ENCODE assay signal across 29 cellular contexts in genomic region chr7:45182856-45183710, GRCh38. TPM values are rescaled to one million over a fixed set of nuclear protein-coding genes. Genes with fewer than 3 reads are reported as not detected.
DNase-seq lines count a peak whose midpoint lies in the region; ATAC-seq and TF ChIP-seq lines count a peak whose summit lies in the region.
"Had no signal": no experiment of that assay in that cellular context is flagged by ENCODE, and none has a peak within 500 bp of the region (broad histone marks: within the 10 kb centered on the region; RNA-seq: fewer than 3 reads in every experiment).

No MANE protein-coding gene starts in this region.

- no peaks in the 10 kb centered on the region for H3K27me3 ChIP-seq in thyroid gland

- TF ChIP-seq POLR2A in thyroid gland (IDR thresholded peaks at IDR 0.05) = no peak

- no peaks in the 10 kb centered on the region for H3K36me3 Mint-ChIP-seq in activated naive CD4-positive, alpha-beta T cell treated with anti-CD3 and anti-CD28 coated beads for 36 hours (ENCODE audit: low read depth)
- H3K36me3 Mint-ChIP-seq in activated CD8-positive, alpha-beta memory T cell treated with anti-CD3 and anti-CD28 coated beads, Interleukin-2, amount 10 ng/mL, durations not matched to agents 7 days and 5 days = no peaks in the 10 kb centered on the region
- H3K36me3 Mint-ChIP-seq in type B pancreatic cell = no peaks in the 10 kb centered on the region
- H3K36me3 Mint-ChIP-seq: CD8-positive, alpha-beta memory T cell had no signal

- intact Hi-C loops in activated naive CD4-positive, alpha-beta T cell treated with anti-CD3 and anti-CD28 coated beads for 36 hours (cut with micrococcal nuclease) = no loop called here
- intact Hi-C loops in thyroid gland (cut with DNase I) = no loop called here

- no peak overlapping the region for H3K27ac ChIP-seq in thyroid gland
- H3K27ac ChIP-seq: dorsolateral prefrontal cortex, tibial artery had no signal

- no peaks in the 10 kb centered on the region for H3K27me3 Mint-ChIP-seq in activated naive CD4-positive, alpha-beta T cell treated with anti-CD3 and anti-CD28 coated beads for 36 hours (ENCODE audit: low read depth)
- H3K27me3 Mint-ChIP-seq in activated CD8-positive, alpha-beta memory T cell treated with anti-CD3 and anti-CD28 coated beads, Interleukin-2, amount 10 ng/mL, durations not matched to agents 7 days and 5 days = peaks cover 12% of the 10 kb centered on the region
- H3K27me3 Mint-ChIP-seq in type B pancreatic cell = peaks cover 17% of the 10 kb centered on the region

- no peak overlapping the region for H3K4me3 ChIP-seq in thyroid gland (replicated peaks in 1 of 3)
- H3K4me3 ChIP-seq: dorsolateral prefrontal cortex, tibial artery had no signal

- TF ChIP-seq CTCF in type B pancreatic cell (conservative IDR thresholded peaks at IDR 0.05) = no peak
- TF ChIP-seq CTCF in thyroid gland (IDR thresholded peaks at IDR 0.05) = no peak

- CTCF ChIA-PET in activated naive CD4-positive, alpha-beta T cell treated with anti-CD3 and anti-CD28 coated beads for 36 hours (lab: Charles Lee) = no interaction called here
- CTCF ChIA-PET in activated CD8-positive, alpha-beta memory T cell treated with anti-CD3 and anti-CD28 coated beads, Interleukin-2, amount 10 ng/mL, durations not matched to agents 7 days and 5 days (lab: Charles Lee) = no interaction called here

- no peaks in the 10 kb centered on the region for H3K4me1 ChIP-seq in thyroid gland
- H3K4me1 ChIP-seq: tibial artery had no signal

- WGBS in thyroid gland, 2 donors = 89 to 90% methylated on average over 8 to 19 of the region's 21 CpGs

- H3K9me3 Mint-ChIP-seq in activated naive CD4-positive, alpha-beta T cell treated with anti-CD3 and anti-CD28 coated beads for 36 hours = no peaks in the 10 kb centered on the region
- no peaks in the 10 kb centered on the region for H3K9me3 Mint-ChIP-seq in activated CD8-positive, alpha-beta memory T cell treated with anti-CD3 and anti-CD28 coated beads, Interleukin-2, amount 10 ng/mL, durations not matched to agents 7 days and 5 days (ENCODE audit: low read depth)
- no peaks in the 10 kb centered on the region for H3K9me3 Mint-ChIP-seq in type B pancreatic cell
- H3K9me3 Mint-ChIP-seq: activated T-helper 1 cell treated with anti-CD3 and anti-CD28 coated beads, Interleukin-12 subunit alpha, Interleukin-12 subunit beta, Interleukin-2, Interleukin-4 antibody, amounts not matched to agents 30 ng/mL and 10 ng/mL and 1 ng/mL, durations not matched to agents 14 hours and 24 hours and 36 hours; CD8-positive, alpha-beta memory T cell; neural crest cell; stimulated activated naive CD8-positive, alpha-beta T cell treated with anti-CD3 and anti-CD28 coated beads, Interleukin-15, Interleukin-2, amounts not matched to agents 100 ng/mL and 50 ng/mL, for 24 hours had no signal

- H3K9me3 ChIP-seq in thyroid gland = no peaks in the 10 kb centered on the region
- H3K9me3 ChIP-seq: tibial artery had no signal

- H3K4me1 Mint-ChIP-seq in activated naive CD4-positive, alpha-beta T cell treated with anti-CD3 and anti-CD28 coated beads for 36 hours (ENCODE audit: low read depth) = no peaks in the 10 kb centered on the region
- H3K4me1 Mint-ChIP-seq in activated CD8-positive, alpha-beta memory T cell treated with anti-CD3 and anti-CD28 coated beads, Interleukin-2, amount 10 ng/mL, durations not matched to agents 7 days and 5 days = no peaks in the 10 kb centered on the region
- no peaks in the 10 kb centered on the region for H3K4me1 Mint-ChIP-seq in type B pancreatic cell (ENCODE audit: unreplicated experiment)
- H3K4me1 Mint-ChIP-seq: B cell; CD8-positive, alpha-beta memory T cell; neural crest cell had no signal

- H3K27ac Mint-ChIP-seq in activated naive CD4-positive, alpha-beta T cell treated with anti-CD3 and anti-CD28 coated beads for 36 hours = no peak overlapping the region
- H3K27ac Mint-ChIP-seq in activated CD8-positive, alpha-beta memory T cell treated with anti-CD3 and anti-CD28 coated beads, Interleukin-2, amount 10 ng/mL, durations not matched to agents 7 days and 5 days = no peak overlapping the region
- H3K27ac Mint-ChIP-seq in type B pancreatic cell = no peak overlapping the region
- H3K27ac Mint-ChIP-seq: activated T-helper 1 cell treated with anti-CD3 and anti-CD28 coated beads, Interleukin-12 subunit alpha, Interleukin-12 subunit beta, Interleukin-2, Interleukin-4 antibody, amounts not matched to agents 30 ng/mL and 10 ng/mL and 1 ng/mL, durations not matched to agents 14 hours and 24 hours and 36 hours; B cell; CD8-positive, alpha-beta memory T cell; progenitor cell of endocrine pancreas; stimulated activated naive CD8-positive, alpha-beta T cell treated with anti-CD3 and anti-CD28 coated beads, Interleukin-15, Interleukin-2, amounts not matched to agents 100 ng/mL and 50 ng/mL, for 24 hours had no signal

- no peaks in the 10 kb centered on the region for H3K36me3 ChIP-seq in thyroid gland
- H3K36me3 ChIP-seq: tibial artery had no signal

- ATAC-seq in activated CD8-positive, alpha-beta memory T cell treated with anti-CD3 and anti-CD28 coated beads, Interleukin-2, amount 10 ng/mL, durations not matched to agents 7 days and 5 days = no peak
- ATAC-seq in HG03139 (IDR thresholded peaks at IDR 0.05; ENCODE audit: unreplicated experiment) = no peak
- ATAC-seq in HG03432 (IDR thresholded peaks at IDR 0.05; ENCODE audit: unreplicated experiment) = no peak
- ATAC-seq: PC-3 had no signal

- peak; percentile 0 for DNase-seq in activated naive CD4-positive, alpha-beta T cell treated with anti-CD3 and anti-CD28 coated beads for 36 hours
- DNase-seq in activated naive CD4-positive, alpha-beta T cell (lab: John Stamatoyannopoulos, UW) = no peak
- peak; percentile 12 for DNase-seq in activated CD8-positive, alpha-beta memory T cell treated with anti-CD3 and anti-CD28 coated beads, Interleukin-2, amount 10 ng/mL, durations not matched to agents 7 days and 5 days
- DNase-seq in mesenteric fat pad (ENCODE audit: low spot score) (peak; percentile 71), type B pancreatic cell (ENCODE audit: extremely low spot score, unreplicated experiment) (peak; percentile 56), thyroid gland (no peak)
- DNase-seq: activated CD4-positive, alpha-beta T cell treated with anti-CD3 and anti-CD28 coated beads for 4 hours; CD8-positive, alpha-beta memory T cell; cerebellar nuclear complex; NCI-H1105; NCI-H187 treated with DMSO at 0.1 percent for 48 hours; NCI-H2171 treated with DMSO at 0.1 percent for 48 hours; NCI-H524; NK-92 treated with Interleukin-12 subunit alpha and Interleukin-12 subunit beta, amount 100 ng/mL, for 24 hours; PC-3; Right ventricle myocardium superior; T-helper 2 cell had no signal

- H3K4me3 Mint-ChIP-seq in activated naive CD4-positive, alpha-beta T cell treated with anti-CD3 and anti-CD28 coated beads for 36 hours = no peak overlapping the region
- H3K4me3 Mint-ChIP-seq in activated CD8-positive, alpha-beta memory T cell treated with anti-CD3 and anti-CD28 coated beads, Interleukin-2, amount 10 ng/mL, durations not matched to agents 7 days and 5 days = no peak overlapping the region
- H3K4me3 Mint-ChIP-seq in type B pancreatic cell = no peak overlapping the region
- H3K4me3 Mint-ChIP-seq: activated T-helper 1 cell treated with anti-CD3 and anti-CD28 coated beads, Interleukin-12 subunit alpha, Interleukin-12 subunit beta, Interleukin-2, Interleukin-4 antibody, amounts not matched to agents 30 ng/mL and 10 ng/mL and 1 ng/mL, durations not matched to agents 14 hours and 24 hours and 36 hours; B cell; CD8-positive, alpha-beta memory T cell; neural crest cell; stimulated activated naive CD8-positive, alpha-beta T cell treated with anti-CD3 and anti-CD28 coated beads, Interleukin-15, Interleukin-2, amounts not matched to agents 100 ng/mL and 50 ng/mL, for 24 hours had no signal

RNA-seq across cellular contexts. Expression of gene RAMP3, which starts 25.5 kb away (rescaled TPM):
- not detected for total RNA-seq in activated naive CD4-positive, alpha-beta T cell treated with anti-CD3 and anti-CD28 coated beads for 36 hours
- not detected for total RNA-seq in activated CD8-positive, alpha-beta memory T cell treated with anti-CD3 and anti-CD28 coated beads, Interleukin-2, amount 10 ng/mL, durations not matched to agents 7 days and 5 days
- total RNA-seq in mesenteric fat pad (49.2 TPM), type B pancreatic cell (ENCODE audit: low replicate concordance) (0.48 and 0.70 TPM in 2 replicates), thyroid gland (100 to 1,000 TPM in 1 of 4 donors, 10 to 100 TPM in 3; 40.1 to 145 (median 73.1) TPM)
- total RNA-seq: A673; activated T-helper 1 cell treated with anti-CD3 and anti-CD28 coated beads, Interleukin-12 subunit alpha, Interleukin-12 subunit beta, Interleukin-2, Interleukin-4 antibody, amounts not matched to agents 30 ng/mL and 10 ng/mL and 1 ng/mL, durations not matched to agents 14 hours and 24 hours and 36 hours; B cell; CD8-positive, alpha-beta memory T cell; H4; HT-29; neural crest cell; PC-3; progenitor cell of endocrine pancreas had no signal

Comparison
In these comparisons a context has a peak if more than half of its experiments do, and no peak if none do; other contexts are left out.
1. DNase-seq: peak in activated naive CD4-positive, alpha-beta T cell treated with anti-CD3 and anti-CD28 coated beads for 36 hours (single experiment), activated CD8-positive, alpha-beta memory T cell treated with anti-CD3 and anti-CD28 coated beads, Interleukin-2, amount 10 ng/mL, durations not matched to agents 7 days and 5 days (single experiment), mesenteric fat pad (single experiment) and type B pancreatic cell (single experiment); none in activated naive CD4-positive, alpha-beta T cell (0 of 4) and thyroid gland (0 of 2).
2. RNA of gene RAMP3, which starts 25.5 kb away (total RNA-seq): 40.1 to 145 TPM in thyroid gland and 49.2 TPM in mesenteric fat pad (single experiment); 0.48 to 0.70 TPM in type B pancreatic cell, not detected in activated CD8-positive, alpha-beta memory T cell treated with anti-CD3 and anti-CD28 coated beads, Interleukin-2, amount 10 ng/mL, durations not matched to agents 7 days and 5 days and not detected in activated naive CD4-positive, alpha-beta T cell treated with anti-CD3 and anti-CD28 coated beads for 36 hours; every median in the first group is over 10 times any median in the second.